Comparison of ENCODE assay signal across 18 cellular contexts in genomic region chr9:85055506-85056202, GRCh38.
DNase-seq lines count a peak whose midpoint lies in the region; ATAC-seq and TF ChIP-seq lines count a peak whose summit lies in the region.
"Had no signal": no experiment of that assay in that cellular context is flagged by ENCODE, and none has a peak within 500 bp of the region (broad histone marks: within the 10 kb centered on the region; RNA-seq: fewer than 3 reads in every experiment).

No MANE protein-coding gene starts in this region.

- no peak overlapping the region for H3K14ac ChIP-seq in neuronal stem cell (ENCODE audit: low read length)

- H3K9me3 ChIP-seq in mammary epithelial cell (replicated peaks; ENCODE audit: insufficient read depth, low read length) = no peaks in the 10 kb centered on the region
- H3K9me3 ChIP-seq in neuronal stem cell (replicated peaks in 1 of 2; ENCODE audit: control insufficient read depth in 2 of 2, insufficient read depth in 1 of 2, low read depth in 1 of 2, low read length in 2 of 2) = peaks cover 0 to under 1% of the 10 kb centered on the region in 2 donors
- no peaks in the 10 kb centered on the region for H3K9me3 ChIP-seq in ascending aorta
- H3K9me3 ChIP-seq: BE2C, gastroesophageal sphincter, MG63, sigmoid colon had no signal

- no peak overlapping the region for H2BK15ac ChIP-seq in neuronal stem cell (ENCODE audit: low read length)

- 86% methylated on average over 2 of the region's 2 CpGs for WGBS in mammary epithelial cell (ENCODE audit: low coverage, missing lambda C conversion rate)
- 100% methylated on average over 1 of the region's 2 CpGs; no CpG with 5 or more reads in 1 of the 2 donors for WGBS in neuronal stem cell (ENCODE audit: extremely low coverage in 2 of 2, insufficient read length in 2 of 2, insufficient replicate concordance in 1 of 2), 2 donors

- no peak overlapping the region for H3K18ac ChIP-seq in neuronal stem cell (ENCODE audit: low read length)

- H3K4me1 ChIP-seq in mammary epithelial cell (ENCODE audit: insufficient read depth, low read length) = no peaks in the 10 kb centered on the region
- H3K4me1 ChIP-seq in neuronal stem cell (ENCODE audit: control insufficient read depth in 2 of 2, insufficient read depth in 1 of 2, low read depth in 1 of 2, low read length in 2 of 2) = peaks cover 0 to 2% of the 10 kb centered on the region in 2 donors
- no peaks in the 10 kb centered on the region for H3K4me1 ChIP-seq in ascending aorta
- H3K4me1 ChIP-seq: BE2C, gastroesophageal sphincter, sigmoid colon had no signal

- no TSS peak for BruUV-seq in mammary epithelial cell (replicated peaks; lab: Mats Ljungman, UMichigan)

- no peak overlapping the region for H3K4ac ChIP-seq in neuronal stem cell (ENCODE audit: low read length)

- H3K27ac ChIP-seq in mammary epithelial cell (ENCODE audit: insufficient read depth, low read depth, low read length) = no peak overlapping the region
- no peak overlapping the region for H3K27ac ChIP-seq in neuronal stem cell (replicated peaks; ENCODE audit: low read length)
- no peak overlapping the region for H3K27ac ChIP-seq in ascending aorta
- H3K27ac ChIP-seq: gastroesophageal sphincter, sigmoid colon had no signal

- H3K23ac ChIP-seq in neuronal stem cell (ENCODE audit: low read depth, low read length, poor library complexity) = no peak overlapping the region

- H2BK120ac ChIP-seq in neuronal stem cell (ENCODE audit: low read depth, low read length) = no peak overlapping the region

- H3K4me2 ChIP-seq in mammary epithelial cell (ENCODE audit: insufficient read depth, low read depth, low read length) = no peak overlapping the region
- no peak overlapping the region for H3K4me2 ChIP-seq in neuronal stem cell (ENCODE audit: insufficient read depth, low read length, poor library complexity, severe bottlenecking)

- intact Hi-C loops in mammary epithelial cell (cut with micrococcal nuclease) (no loop called here), ascending aorta (cut with DNase I) (no loop called here)

- H3K36me3 ChIP-seq in mammary epithelial cell (ENCODE audit: insufficient read depth, low read length) (no peaks in the 10 kb centered on the region), neuronal stem cell (replicated peaks in 1 of 2; ENCODE audit: control insufficient read depth in 2 of 2, insufficient read depth in 2 of 2, low read length in 2 of 2) (no peaks in the 10 kb centered on the region), ascending aorta (no peaks in the 10 kb centered on the region)
- H3K36me3 ChIP-seq: BE2C, gastroesophageal sphincter, MG63, sigmoid colon had no signal

- no peak overlapping the region for H4K8ac ChIP-seq in neuronal stem cell (ENCODE audit: low read depth, low read length)

- no peaks in the 10 kb centered on the region for H3K79me2 ChIP-seq in mammary epithelial cell (ENCODE audit: insufficient read depth, low read length)

- TF ChIP-seq CTCF in mammary epithelial cell (conservative IDR thresholded peaks at IDR 0.05 in 1 of 2, IDR thresholded peaks at IDR 0.05 in 1 of 2; ENCODE audit: extremely low read depth in 1 of 2, insufficient read depth in 1 of 2, low read depth in 1 of 2, low read length in 2 of 2) (no peak), ascending aorta (IDR thresholded peaks at IDR 0.05) (no peak), GM10266 (IDR thresholded peaks at IDR 0.05; ENCODE audit: control insufficient read depth, insufficient read depth, low read depth, missing control alignments) (no peak)

- DNase-seq in RPMI8226 (peak; percentile 6), mammary epithelial cell (no peak), neuronal stem cell (ENCODE audit: low spot score) (no peak), ascending aorta (ENCODE audit: low spot score in 2 of 2) (no peak), GM10266 (ENCODE audit: extremely low spot score) (no peak)
- DNase-seq: activated CD4-positive, alpha-beta T cell treated with anti-CD3 and anti-CD28 coated beads for 4 hours; activated T-cell treated with anti-CD3 and anti-CD28 coated beads for 4 hours; BE2C; MG63; NCI-H2081; NCI-H69; sigmoid colon; stimulated activated CD4-positive, alpha-beta T cell treated with anti-CD3 and anti-CD28 coated beads, Interleukin-4, amount 100 ng/mL, for 24 hours; trophoblast cell had no signal

- H4K91ac ChIP-seq in neuronal stem cell (ENCODE audit: low read depth, low read length, poor library complexity) = no peak overlapping the region

- no peak overlapping the region for H2AFZ ChIP-seq in mammary epithelial cell (ENCODE audit: low read depth, low read length)
- H2AFZ ChIP-seq in neuronal stem cell (ENCODE audit: low read length) = no peak overlapping the region

- H2BK12ac ChIP-seq in neuronal stem cell (ENCODE audit: low read length) = no peak overlapping the region

- H3K79me1 ChIP-seq in neuronal stem cell (ENCODE audit: low read depth, low read length) = no peaks in the 10 kb centered on the region

- no peak overlapping the region for H2BK5ac ChIP-seq in neuronal stem cell (ENCODE audit: low read length)

- CTCF ChIA-PET in mammary epithelial cell (lab: Charles Lee; ENCODE audit: low non-redundant PET) = no interaction called here

- dilution Hi-C loops in mammary epithelial cell (cut with HindIII; ENCODE audit: low sequenced_read_pairs) = no loop called here

- no peak overlapping the region for H3K4me3 ChIP-seq in mammary epithelial cell (replicated peaks in 1 of 3; ENCODE audit: insufficient read depth in 1 of 3, low read depth in 2 of 3, low read length in 3 of 3)
- no peak overlapping the region for H3K4me3 ChIP-seq in neuronal stem cell (ENCODE audit: low read length in 2 of 2)
- H3K4me3 ChIP-seq in ascending aorta = no peak overlapping the region
- H3K4me3 ChIP-seq: gastroesophageal sphincter, MG63, sigmoid colon had no signal

- peaks cover 4% of the 10 kb centered on the region for H3K27me3 ChIP-seq in mammary epithelial cell (ENCODE audit: insufficient read depth, low read length)
- no peaks in the 10 kb centered on the region for H3K27me3 ChIP-seq in neuronal stem cell (ENCODE audit: control insufficient read depth in 3 of 3, insufficient read depth in 3 of 3, low read depth in 1 of 3, low read length in 3 of 3)
- no peaks in the 10 kb centered on the region for H3K27me3 ChIP-seq in ascending aorta
- H3K27me3 ChIP-seq: BE2C, gastroesophageal sphincter, MG63, sigmoid colon had no signal

- in situ Hi-C loops in mammary epithelial cell (cut with MboI; ENCODE audit: low sequenced_read_pairs in 2 of 2) = no loop called here

- peak; percentile 60 for ATAC-seq in GM19025 (IDR thresholded peaks at IDR 0.05; ENCODE audit: low read depth, unreplicated experiment)
- ATAC-seq in GM21717 (IDR thresholded peaks at IDR 0.05; ENCODE audit: unreplicated experiment) = peak; percentile 58
- ATAC-seq in HG03066 (IDR thresholded peaks at IDR 0.05; ENCODE audit: low read depth, unreplicated experiment) = peak; percentile 71
- ATAC-seq: gastroesophageal sphincter had no signal

- no peaks in the 10 kb centered on the region for H4K20me1 ChIP-seq in mammary epithelial cell (ENCODE audit: insufficient read depth, low read length)

- H2AK5ac ChIP-seq in neuronal stem cell (ENCODE audit: low read depth, low read length) = no peak overlapping the region

- H3K9ac ChIP-seq in mammary epithelial cell (ENCODE audit: insufficient read depth, low read length) (no peak overlapping the region), neuronal stem cell (ENCODE audit: low read depth, low read length, poor library complexity) (no peak overlapping the region)
